20 cellular contexts compared by ENCODE assay signal in genomic region chr1:44565265-44565750, GRCh38.
"Had no signal": no experiment of that assay in that cellular context is flagged by ENCODE, and none has a peak within 500 bp of the region (broad histone marks: within the 10 kb centered on the region; RNA-seq: fewer than 3 reads in every experiment).

No MANE protein-coding gene starts in this region.

- H3K9me3 Mint-ChIP-seq: effector memory CD8-positive, alpha-beta T cell; memory B cell; natural killer cell treated with Interleukin-12 subunit alpha and Interleukin-12 subunit beta and Interleukin-15 and Interleukin-18, amount 100 ng/mL, for 72 hours; stimulated activated effector memory CD8-positive, alpha-beta T cell treated with anti-CD3 and anti-CD28 coated beads, Interleukin-12 subunit alpha, Interleukin-12 subunit beta, amount 100 ng/mL, for 72 hours had no signal

- H3K36me3 Mint-ChIP-seq: memory B cell; natural killer cell treated with Interleukin-12 subunit alpha and Interleukin-12 subunit beta and Interleukin-15 and Interleukin-18, amount 100 ng/mL, for 72 hours; stimulated activated effector memory CD8-positive, alpha-beta T cell treated with anti-CD3 and anti-CD28 coated beads, Interleukin-12 subunit alpha, Interleukin-12 subunit beta, amount 100 ng/mL, for 72 hours had no signal

- H3K9me3 ChIP-seq: esophagus muscularis mucosa, gastrocnemius medialis, heart right ventricle, left lung, lower lobe of right lung, psoas muscle, right lobe of liver, testis, transverse colon had no signal

- H3K27ac Mint-ChIP-seq: effector memory CD8-positive, alpha-beta T cell; memory B cell; natural killer cell treated with Interleukin-12 subunit alpha and Interleukin-12 subunit beta and Interleukin-15 and Interleukin-18, amount 100 ng/mL, for 72 hours; stimulated activated effector memory CD8-positive, alpha-beta T cell treated with anti-CD3 and anti-CD28 coated beads, Interleukin-12 subunit alpha, Interleukin-12 subunit beta, amount 100 ng/mL, for 72 hours had no signal

- H3K27ac ChIP-seq: epithelial cell of prostate, esophagus muscularis mucosa, gastrocnemius medialis, heart right ventricle, left lung, lower lobe of right lung, psoas muscle, right lobe of liver, testis, transverse colon had no signal

- H3K4me3 Mint-ChIP-seq: effector memory CD8-positive, alpha-beta T cell; memory B cell; natural killer cell treated with Interleukin-12 subunit alpha and Interleukin-12 subunit beta and Interleukin-15 and Interleukin-18, amount 100 ng/mL, for 72 hours; stimulated activated effector memory CD8-positive, alpha-beta T cell treated with anti-CD3 and anti-CD28 coated beads, Interleukin-12 subunit alpha, Interleukin-12 subunit beta, amount 100 ng/mL, for 72 hours had no signal

- DNase-seq: effector memory CD8-positive, alpha-beta T cell; gastrocnemius medialis; heart right ventricle; hypothalamus; left lung; lower lobe of right lung; midbrain; psoas muscle; retina; right lobe of liver; stimulated activated CD4-positive, alpha-beta T cell treated with anti-CD3 and anti-CD28 coated beads, Interleukin-4, amount 100 ng/mL, for 1 hour; stimulated activated CD8-positive, alpha-beta memory T cell treated with anti-CD3 and anti-CD28 coated beads, Interleukin-4, amount 100 ng/mL, for 48 hours; stimulated activated naive CD8-positive, alpha-beta T cell treated with anti-CD3 and anti-CD28 coated beads, Interleukin-15, Interleukin-2, amounts not matched to agents 100 U/mL and 50 U/mL, for 24 hours; testis; transverse colon had no signal

- ATAC-seq: effector memory CD8-positive, alpha-beta T cell; gastrocnemius medialis; heart right ventricle; left lung; lower lobe of right lung; natural killer cell treated with Interleukin-12 subunit alpha and Interleukin-12 subunit beta and Interleukin-15 and Interleukin-18, amount 100 ng/mL, for 72 hours; psoas muscle; right lobe of liver; stimulated activated effector memory CD8-positive, alpha-beta T cell treated with anti-CD3 and anti-CD28 coated beads, Interleukin-12 subunit alpha, Interleukin-12 subunit beta, amount 100 ng/mL, for 72 hours; stimulated activated naive CD8-positive, alpha-beta T cell treated with anti-CD3 and anti-CD28 coated beads, Interleukin-15, Interleukin-2, amounts not matched to agents 100 U/mL and 50 U/mL, for 24 hours had no signal

- H3K27me3 ChIP-seq: left lung, right lobe of liver, testis had no signal

- H3K4me1 ChIP-seq: esophagus muscularis mucosa, gastrocnemius medialis, heart right ventricle, left lung, lower lobe of right lung, psoas muscle, right lobe of liver, testis, transverse colon had no signal

- H3K4me1 Mint-ChIP-seq: memory B cell; stimulated activated effector memory CD8-positive, alpha-beta T cell treated with anti-CD3 and anti-CD28 coated beads, Interleukin-12 subunit alpha, Interleukin-12 subunit beta, amount 100 ng/mL, for 72 hours had no signal

- H3K4me3 ChIP-seq: esophagus muscularis mucosa, gastrocnemius medialis, heart right ventricle, left lung, lower lobe of right lung, psoas muscle, right lobe of liver, testis, transverse colon had no signal

- H3K36me3 ChIP-seq: esophagus muscularis mucosa, gastrocnemius medialis, heart right ventricle, left lung, lower lobe of right lung, right lobe of liver, transverse colon had no signal
